18 cellular contexts compared by ENCODE assay signal in genomic region chr5:76467221-76467620, GRCh38.
"Had no signal": no experiment of that assay in that cellular context is flagged by ENCODE, and none has a peak within 500 bp of the region (broad histone marks: within the 10 kb centered on the region; RNA-seq: fewer than 3 reads in every experiment).

No MANE protein-coding gene starts in this region.

- H3K27me3 ChIP-seq: heart left ventricle, ovary, right atrium auricular region, sigmoid colon, testis, transverse colon had no signal

- ATAC-seq: esophagus mucosa; heart left ventricle; naive thymus-derived CD4-positive, alpha-beta T cell; stimulated activated naive CD8-positive, alpha-beta T cell treated with anti-CD3 and anti-CD28 coated beads, Interleukin-15, Interleukin-2, amounts not matched to agents 100 U/mL and 50 U/mL, for 24 hours had no signal

- H3K36me3 ChIP-seq: heart left ventricle, ovary, right atrium auricular region, sigmoid colon, transverse colon had no signal

- H3K9me3 ChIP-seq: ovary, right atrium auricular region, sigmoid colon, testis, transverse colon had no signal

- H3K27ac ChIP-seq: heart left ventricle, ovary, right atrium auricular region, sigmoid colon, skin epidermis, testis, transverse colon had no signal

- H3K27me3 Mint-ChIP-seq: naive thymus-derived CD4-positive, alpha-beta T cell had no signal

- DNase-seq: cortex of kidney; effector memory CD4-positive, alpha-beta T cell; heart left ventricle; hippocampal formation; kidney glomerular epithelial cell; naive thymus-derived CD4-positive, alpha-beta T cell; nucleus accumbens; ovary; sigmoid colon; stimulated activated CD4-positive, alpha-beta T cell treated with anti-CD3 and anti-CD28 coated beads, Interleukin-2, amount 100 ng/mL, for 24 hours; stimulated activated CD4-positive, alpha-beta T cell treated with anti-CD3 and anti-CD28 coated beads, Interleukin-4, amount 100 ng/mL, for 4 hours; stimulated activated naive CD8-positive, alpha-beta T cell treated with anti-CD3 and anti-CD28 coated beads, Interleukin-15, Interleukin-2, amounts not matched to agents 100 U/mL and 50 U/mL, for 24 hours; testis; transverse colon had no signal

- H3K4me3 Mint-ChIP-seq: naive thymus-derived CD4-positive, alpha-beta T cell; neural crest cell had no signal

- H3K4me1 ChIP-seq: right atrium auricular region, sigmoid colon, testis had no signal

- H3K4me3 ChIP-seq: heart left ventricle, ovary, right atrium auricular region, sigmoid colon, skin epidermis, testis, transverse colon had no signal

- H3K9me3 Mint-ChIP-seq: neural crest cell had no signal

- H3K4me1 Mint-ChIP-seq: neural crest cell had no signal
